Comparison of ENCODE assay signal across 1 cellular context in the genomic region with DNA sequence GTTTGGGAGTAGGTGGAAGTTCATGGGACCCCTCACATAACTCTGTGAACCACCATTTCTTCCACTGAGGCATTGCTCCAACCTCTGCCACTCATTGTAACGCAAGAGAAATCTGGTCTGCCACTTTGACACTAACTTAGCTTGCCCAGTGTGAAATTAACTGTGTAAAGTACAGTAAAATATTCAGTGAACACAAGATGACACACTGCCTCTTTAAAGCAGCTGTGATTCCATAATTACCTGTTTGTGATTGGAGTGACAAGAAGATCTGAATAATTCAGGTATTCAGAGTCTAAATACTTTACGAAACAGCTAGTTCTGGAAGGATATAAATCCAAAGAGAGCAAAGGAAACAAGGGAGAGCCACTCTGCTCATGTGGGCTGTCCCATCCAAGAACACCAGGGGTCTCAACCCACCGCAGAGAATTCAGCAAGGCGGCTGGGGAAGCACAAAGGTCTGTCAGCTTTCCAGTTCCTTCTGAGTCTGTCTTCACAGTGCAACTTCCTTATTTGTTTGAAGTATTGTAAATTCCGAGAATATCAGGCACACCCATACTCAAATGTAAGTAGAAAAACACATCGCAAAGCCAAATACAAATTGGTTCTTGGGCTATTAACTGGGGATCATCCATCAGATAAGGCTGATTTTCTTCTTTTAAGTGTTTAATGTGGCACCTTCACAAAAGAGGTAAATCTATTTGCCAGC.
TF ChIP-seq lines count a peak whose summit lies in the region.

No MANE protein-coding gene starts in this region.

TF ChIP-seq in HepG2, 621 proteins besides CTCF, POLR2A, EP300 and RAD21 (continued from another document):
- TF ChIP-seq, protein P1, sequence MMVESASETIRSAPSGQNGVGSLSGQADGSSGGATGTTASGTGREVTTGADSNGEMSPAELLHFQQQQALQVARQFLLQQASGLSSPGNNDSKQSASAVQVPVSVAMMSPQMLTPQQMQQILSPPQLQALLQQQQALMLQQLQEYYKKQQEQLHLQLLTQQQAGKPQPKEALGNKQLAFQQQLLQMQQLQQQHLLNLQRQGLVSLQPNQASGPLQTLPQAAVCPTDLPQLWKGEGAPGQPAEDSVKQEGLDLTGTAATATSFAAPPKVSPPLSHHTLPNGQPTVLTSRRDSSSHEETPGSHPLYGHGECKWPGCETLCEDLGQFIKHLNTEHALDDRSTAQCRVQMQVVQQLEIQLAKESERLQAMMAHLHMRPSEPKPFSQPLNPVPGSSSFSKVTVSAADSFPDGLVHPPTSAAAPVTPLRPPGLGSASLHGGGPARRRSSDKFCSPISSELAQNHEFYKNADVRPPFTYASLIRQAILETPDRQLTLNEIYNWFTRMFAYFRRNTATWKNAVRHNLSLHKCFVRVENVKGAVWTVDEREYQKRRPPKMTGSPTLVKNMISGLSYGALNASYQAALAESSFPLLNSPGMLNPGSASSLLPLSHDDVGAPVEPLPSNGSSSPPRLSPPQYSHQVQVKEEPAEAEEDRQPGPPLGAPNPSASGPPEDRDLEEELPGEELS (CRISPR knock-in tag; IDR thresholded peaks at IDR 0.05) = no peak
- TF ChIP-seq ZBTB38 (CRISPR knock-in tag; IDR thresholded peaks at IDR 0.05) = no peak
